21 cellular contexts compared by ENCODE assay signal in genomic region chrX:150041208-150041607, GRCh38.
DNase-seq lines count a peak whose midpoint lies in the region; ATAC-seq and TF ChIP-seq lines count a peak whose summit lies in the region.
"Had no signal": no experiment of that assay in that cellular context is flagged by ENCODE, and none has a peak within 500 bp of the region (broad histone marks: within the 10 kb centered on the region; RNA-seq: fewer than 3 reads in every experiment).

No MANE protein-coding gene starts in this region.

- BruUV-seq in PC-3 (replicated peaks; lab: Mats Ljungman, UMichigan), result no TSS peak

- H3K36me3 Mint-ChIP-seq in osteocyte (ENCODE audit: unreplicated experiment), result peaks cover 4% of the 10 kb centered on the region
- H3K36me3 Mint-ChIP-seq: CD14-positive monocyte; CD8-positive, alpha-beta memory T cell had no signal

- no peaks in the 10 kb centered on the region for H4K20me1 ChIP-seq in PC-3 (ENCODE audit: low read length)
- H4K20me1 ChIP-seq: BLaER1 treated with 17β-estradiol and CSF1 and Interleukin-3, amounts not matched to agents 10 nM and 100 nM had no signal

- H3K79me2 ChIP-seq in PC-3 (ENCODE audit: low read length), result no peaks in the 10 kb centered on the region

- peaks cover 35% of the 10 kb centered on the region for H3K4me1 Mint-ChIP-seq in osteocyte (ENCODE audit: unreplicated experiment)
- H3K4me1 Mint-ChIP-seq: CD8-positive, alpha-beta memory T cell had no signal

- no peak overlapping the region for H3K4me2 ChIP-seq in PC-3 (ENCODE audit: low read length)
- H3K4me2 ChIP-seq: BLaER1 treated with 17β-estradiol and CSF1 and Interleukin-3, amounts not matched to agents 10 nM and 100 nM had no signal

- H3K4me3 Mint-ChIP-seq in osteocyte (ENCODE audit: unreplicated experiment), result no peak overlapping the region
- H3K4me3 Mint-ChIP-seq: CD14-positive monocyte; CD4-positive, alpha-beta T cell; CD8-positive, alpha-beta memory T cell; HFFc6 had no signal

- no peaks in the 10 kb centered on the region for H3K9me2 ChIP-seq in PC-3 (replicated peaks; ENCODE audit: low read length)

- TF ChIP-seq CTCF in PC-3 (conservative IDR thresholded peaks at IDR 0.05; ENCODE audit: low read depth, low read length) (no peak), osteocyte (IDR thresholded peaks at IDR 0.05) (no peak)

- POLR2A ChIA-PET in PC-3 (lab: Charles Lee; ENCODE audit: unreplicated experiment), result no interaction called here

- no peak overlapping the region for H3K9ac ChIP-seq in PC-3 (ENCODE audit: low read length)
- H3K9ac ChIP-seq: BLaER1 treated with 17β-estradiol and CSF1 and Interleukin-3, amounts not matched to agents 10 nM and 100 nM had no signal

- no peaks in the 10 kb centered on the region for H3K27me3 Mint-ChIP-seq in osteocyte (ENCODE audit: unreplicated experiment)

- no peak for ATAC-seq in PC-3
- peak; percentile 95 for ATAC-seq in esophagus mucosa
- ATAC-seq in GM21576 (IDR thresholded peaks at IDR 0.05; ENCODE audit: unreplicated experiment), result no peak

- no peaks in the 10 kb centered on the region for H3K9me3 ChIP-seq in PC-3 (ENCODE audit: low read length)
- H3K9me3 ChIP-seq: BE2C, HAP-1 had no signal

- no peak overlapping the region for H3K27ac ChIP-seq in PC-3 (ENCODE audit: low read length)
- H3K27ac ChIP-seq: 22Rv1; BLaER1 treated with 17β-estradiol and CSF1 and Interleukin-3, amounts not matched to agents 10 nM and 100 nM had no signal

- H3K4me3 ChIP-seq in PC-3 (ENCODE audit: low read length), result no peak overlapping the region
- H3K4me3 ChIP-seq: BLaER1 treated with 17β-estradiol and CSF1 and Interleukin-3, amounts not matched to agents 10 nM and 100 nM; HAP-1 had no signal

- peak overlapping the region; percentile 8 for H3K27ac Mint-ChIP-seq in osteocyte (ENCODE audit: unreplicated experiment)
- H3K27ac Mint-ChIP-seq: CD14-positive monocyte; CD4-positive, alpha-beta T cell; CD8-positive, alpha-beta memory T cell; HFFc6 had no signal

- H3K36me3 ChIP-seq in PC-3 (ENCODE audit: low read depth, low read length), result no peaks in the 10 kb centered on the region
- H3K36me3 ChIP-seq: BE2C; BLaER1 treated with 17β-estradiol and CSF1 and Interleukin-3, amounts not matched to agents 10 nM and 100 nM; HAP-1 had no signal

- no peaks in the 10 kb centered on the region for H3K27me3 ChIP-seq in PC-3 (ENCODE audit: low read length)
- H3K27me3 ChIP-seq: BE2C; BLaER1 treated with 17β-estradiol and CSF1 and Interleukin-3, amounts not matched to agents 10 nM and 100 nM had no signal

- peaks cover 22% of the 10 kb centered on the region for H3K9me3 Mint-ChIP-seq in osteocyte (ENCODE audit: unreplicated experiment)
- H3K9me3 Mint-ChIP-seq: CD4-positive, alpha-beta T cell; HFFc6 had no signal

- CTCF ChIA-PET in PC-3 (lab: Charles Lee), result no interaction called here

- no peaks in the 10 kb centered on the region for H3F3A ChIP-seq in PC-3 (ENCODE audit: low read length, unreplicated experiment)

- intact Hi-C loops in PC-3 (cut with micrococcal nuclease), result no loop called here

- H2AFZ ChIP-seq in PC-3 (ENCODE audit: low read length), result no peak overlapping the region

- peaks cover 24% of the 10 kb centered on the region for H3K4me1 ChIP-seq in PC-3 (ENCODE audit: insufficient read depth, low read length)
- H3K4me1 ChIP-seq: BE2C; BLaER1 treated with 17β-estradiol and CSF1 and Interleukin-3, amounts not matched to agents 10 nM and 100 nM; HAP-1 had no signal

- DNase-seq in DMS53 (lab: John Stamatoyannopoulos, UW), result peak; percentile 19
- no peak for DNase-seq in DMS53 treated with DMSO at 0.1 percent for 48 hours (lab: John Stamatoyannopoulos, UW; ENCODE audit: unreplicated experiment)
- peak; percentile 9 for DNase-seq in PC-3
- no peak for DNase-seq in osteocyte (ENCODE audit: extremely low spot score, unreplicated experiment)
- no peak for DNase-seq in NCI-H2029 treated with DMSO at 0.1 percent for 48 hours (lab: John Stamatoyannopoulos, UW)
- DNase-seq in NCI-H226, result no peak
- DNase-seq: ACHN; AML-193; BE2C; CD4-positive, alpha-beta T cell; CD8-positive, alpha-beta memory T cell; DMS 273 treated with DMSO at 0.1 percent for 48 hours; DND-41; GOT3; HFFc6 had no signal

Comparison
In these comparisons a context has a peak if more than half of its experiments do, and no peak if none do; other contexts are left out.
1. DNase-seq: peak in DMS53 (single experiment) and PC-3 (single experiment); none in DMS53 treated with DMSO at 0.1 percent for 48 hours (single experiment), osteocyte (single experiment), NCI-H2029 treated with DMSO at 0.1 percent for 48 hours (single experiment) and NCI-H226 (single experiment).